ENCODE assay signal across 12 cellular contexts in genomic region chr5:157460921-157461792, GRCh38. TPM values are rescaled to one million over a fixed set of nuclear protein-coding genes. Genes with fewer than 3 reads are reported as not detected.
DNase-seq lines count a peak whose midpoint lies in the region; ATAC-seq and TF ChIP-seq lines count a peak whose summit lies in the region.
"Had no signal": no experiment of that assay in that cellular context is flagged by ENCODE, and none has a peak within 500 bp of the region (broad histone marks: within the 10 kb centered on the region; RNA-seq: fewer than 3 reads in every experiment).

No MANE protein-coding gene starts in this region.

- DNase-seq in activated CD4-positive, alpha-beta T cell treated with anti-CD3 and anti-CD28 coated beads for 36 hours = no peak
- DNase-seq in activated CD4-positive, alpha-beta T cell treated with anti-CD3 and anti-CD28 coated beads for 4 hours = no peak
- no peak for DNase-seq in activated CD4-positive, alpha-beta memory T cell treated with anti-CD3 and anti-CD28 coated beads for 36 hours
- no peak for DNase-seq in sigmoid colon
- DNase-seq in mucosa of gallbladder (ENCODE audit: low spot score) = no peak
- no peak for DNase-seq in NCI-H2227 (lab: John Stamatoyannopoulos, UW; ENCODE audit: unreplicated experiment)
- DNase-seq in GM03348 (ENCODE audit: low spot score) = no peak
- DNase-seq: NCI-H187 treated with DMSO at 0.1 percent for 48 hours, tibial artery had no signal

- H3K36me3 ChIP-seq in esophagus (ENCODE audit: control insufficient read depth in 2 of 2, insufficient read depth in 2 of 2, low read length in 1 of 2) = no peaks in the 10 kb centered on the region
- peaks cover 0 to 10% (median 0%) of the 10 kb centered on the region in 4 donors for H3K36me3 ChIP-seq in sigmoid colon
- H3K36me3 ChIP-seq: tibial artery had no signal

- H3K27ac ChIP-seq in esophagus (ENCODE audit: low read depth in 2 of 2, low read length in 1 of 2) (peak overlapping the region; percentile 22 to 75), sigmoid colon (peak overlapping the region in 3 of 4 donors; percentile 69 to 81 (median 72))
- H3K27ac ChIP-seq: SK-N-MC had no signal

- intact Hi-C loops in activated CD4-positive, alpha-beta T cell treated with anti-CD3 and anti-CD28 coated beads for 36 hours (cut with DNase I, micrococcal nuclease) = loop anchor here (5.0 to 10.0 kb wide), 3 partner anchors 69 to 396 kb away; partner anchors contain the start of gene CLINT1 (in 1 of the 2)
- intact Hi-C loops in activated CD4-positive, alpha-beta memory T cell treated with anti-CD3 and anti-CD28 coated beads for 36 hours (cut with micrococcal nuclease) = loop anchor here (10.0 kb wide), 1 partner anchor 536 kb away; no protein-coding TSS in a partner anchor
- intact Hi-C loops in sigmoid colon (cut with DNase I) = loop anchor here (5.0 kb wide), 2 partner anchors 74 to 94 kb away; no protein-coding TSS in a partner anchor

- H3K4me3 ChIP-seq in esophagus (ENCODE audit: low read depth in 1 of 2, low read length in 2 of 2) = peak overlapping the region in 1 of 2 donors; percentile 60
- peak overlapping the region; percentile 44 to 65 (median 62) for H3K4me3 ChIP-seq in sigmoid colon
- H3K4me3 ChIP-seq: SK-N-MC had no signal

- H3K9me3 Mint-ChIP-seq in activated CD4-positive, alpha-beta T cell treated with anti-CD3 and anti-CD28 coated beads for 36 hours (ENCODE audit: low read depth) = no peaks in the 10 kb centered on the region
- no peaks in the 10 kb centered on the region for H3K9me3 Mint-ChIP-seq in activated CD4-positive, alpha-beta memory T cell treated with anti-CD3 and anti-CD28 coated beads for 36 hours

- no peak for TF ChIP-seq CTCF in sigmoid colon (IDR thresholded peaks at IDR 0.05)

- ATAC-seq in activated CD4-positive, alpha-beta T cell treated with anti-CD3 and anti-CD28 coated beads for 36 hours = no peak

- H3K36me3 Mint-ChIP-seq in activated CD4-positive, alpha-beta T cell treated with anti-CD3 and anti-CD28 coated beads for 36 hours (ENCODE audit: low read depth) = no peaks in the 10 kb centered on the region
- peaks cover 4% of the 10 kb centered on the region for H3K36me3 Mint-ChIP-seq in activated CD4-positive, alpha-beta memory T cell treated with anti-CD3 and anti-CD28 coated beads for 36 hours

- H3K9me3 ChIP-seq in esophagus (ENCODE audit: control insufficient read depth in 2 of 2, insufficient read depth in 1 of 2, low read depth in 1 of 2, low read length in 1 of 2) (no peaks in the 10 kb centered on the region), sigmoid colon (no peaks in the 10 kb centered on the region)
- H3K9me3 ChIP-seq: tibial artery had no signal

- H3K27me3 ChIP-seq in esophagus (ENCODE audit: control insufficient read depth in 1 of 2, insufficient read depth in 2 of 2, low read length in 2 of 2) (no peaks in the 10 kb centered on the region), sigmoid colon (no peaks in the 10 kb centered on the region)

- H3K27ac Mint-ChIP-seq in activated CD4-positive, alpha-beta T cell treated with anti-CD3 and anti-CD28 coated beads for 36 hours = peak overlapping the region; percentile 16
- no peak overlapping the region for H3K27ac Mint-ChIP-seq in activated CD4-positive, alpha-beta memory T cell treated with anti-CD3 and anti-CD28 coated beads for 36 hours

- peaks cover 22% of the 10 kb centered on the region for H3K27me3 Mint-ChIP-seq in activated CD4-positive, alpha-beta T cell treated with anti-CD3 and anti-CD28 coated beads for 36 hours
- H3K27me3 Mint-ChIP-seq in activated CD4-positive, alpha-beta memory T cell treated with anti-CD3 and anti-CD28 coated beads for 36 hours = peaks cover 18% of the 10 kb centered on the region

- no peak for TF ChIP-seq POLR2A in sigmoid colon (IDR thresholded peaks at IDR 0.05)

- 60 to 65% methylated on average over 4 of the region's 4 CpGs for WGBS in esophagus, 2 donors
- WGBS in sigmoid colon, 2 donors = 91 to 93% methylated on average over 4 of the region's 4 CpGs

- CTCF ChIA-PET in activated CD4-positive, alpha-beta T cell treated with anti-CD3 and anti-CD28 coated beads for 36 hours (lab: Charles Lee) = interaction anchor here (0.7 to 2.8 kb wide), 6 partner anchors 11 to 136 kb away, joined by 3 to 15 read pairs (median 6); no protein-coding TSS in a partner anchor
- CTCF ChIA-PET in activated CD4-positive, alpha-beta memory T cell treated with anti-CD3 and anti-CD28 coated beads for 36 hours (lab: Charles Lee) = interaction anchor here (0.7 to 3.6 kb wide), 7 partner anchors 9 to 282 kb away, joined by 3 to 14 read pairs (median 8); partner anchors contain the start of gene LSM11

- peaks cover 2 to 16% of the 10 kb centered on the region in 2 donors for H3K4me1 ChIP-seq in esophagus (ENCODE audit: control insufficient read depth in 2 of 2, insufficient read depth in 2 of 2, low read length in 1 of 2)
- peaks cover 0 to 64% (median 37%) of the 10 kb centered on the region in 4 donors for H3K4me1 ChIP-seq in sigmoid colon

- POLR2A ChIA-PET in activated CD4-positive, alpha-beta T cell treated with anti-CD3 and anti-CD28 coated beads for 36 hours (lab: Charles Lee) = no interaction called here
- POLR2A ChIA-PET in activated CD4-positive, alpha-beta memory T cell treated with anti-CD3 and anti-CD28 coated beads for 36 hours (lab: Charles Lee) = interaction anchor here (1.0 to 1.5 kb wide), 2 partner anchors 65 to 318 kb away, joined by 3 read pairs; partner anchors contain the start of gene MED7

- H3K4me1 Mint-ChIP-seq in activated CD4-positive, alpha-beta T cell treated with anti-CD3 and anti-CD28 coated beads for 36 hours = peaks cover 38% of the 10 kb centered on the region
- H3K4me1 Mint-ChIP-seq in activated CD4-positive, alpha-beta memory T cell treated with anti-CD3 and anti-CD28 coated beads for 36 hours (ENCODE audit: low read depth) = peaks cover 34% of the 10 kb centered on the region

- TF ChIP-seq EP300 in sigmoid colon (IDR thresholded peaks at IDR 0.05) = no peak

- peak overlapping the region; percentile 63 for H3K4me3 Mint-ChIP-seq in activated CD4-positive, alpha-beta T cell treated with anti-CD3 and anti-CD28 coated beads for 36 hours
- H3K4me3 Mint-ChIP-seq in activated CD4-positive, alpha-beta memory T cell treated with anti-CD3 and anti-CD28 coated beads for 36 hours = peak overlapping the region; percentile 66

RNA-seq across cellular contexts. Expression of gene NIPAL4, which starts 1.1 kb away (rescaled TPM):
- 1 to 10 TPM; 3.5 to 3.7 TPM for total RNA-seq in activated CD4-positive, alpha-beta T cell treated with anti-CD3 and anti-CD28 coated beads for 36 hours
- total RNA-seq in activated CD4-positive, alpha-beta memory T cell treated with anti-CD3 and anti-CD28 coated beads for 36 hours = 1 to 10 TPM; 2.5 to 2.9 TPM
- polyA plus RNA-seq in esophagus = 10 to 100 TPM in 1 of 2 donors, 1 to 10 TPM in 1; 5.4 to 15.1 TPM
- 1 to 10 TPM; 2.8 to 5.1 (median 4.9) TPM for total RNA-seq in sigmoid colon
- 1 to 10 TPM in 1 of 3 donors, not detected in 2; 1.3 TPM for polyA plus RNA-seq in sigmoid colon
- 0.63 TPM for total RNA-seq in mucosa of gallbladder
- total RNA-seq: A673 had no signal
